ENCODE assay signal across 20 cellular contexts in genomic region chr16:56198044-56198754, GRCh38. TPM values are rescaled to one million over a fixed set of nuclear protein-coding genes. Genes with fewer than 3 reads are reported as not detected.
DNase-seq lines count a peak whose midpoint lies in the region; ATAC-seq and TF ChIP-seq lines count a peak whose summit lies in the region.
"Had no signal": no experiment of that assay in that cellular context is flagged by ENCODE, and none has a peak within 500 bp of the region (broad histone marks: within the 10 kb centered on the region; RNA-seq: fewer than 3 reads in every experiment).

No MANE protein-coding gene starts in this region.

- H3K27ac Mint-ChIP-seq in activated CD4-positive, alpha-beta T cell treated with anti-CD3 and anti-CD28 coated beads, Interleukin-2, amount 10 ng/mL, durations not matched to agents 24 days and 14 days, result peak overlapping the region; percentile 84
- H3K27ac Mint-ChIP-seq in GM23338, result peak overlapping the region; percentile 67
- peak overlapping the region; percentile 61 for H3K27ac Mint-ChIP-seq in activated CD4-positive, alpha-beta memory T cell treated with anti-CD3 and anti-CD28 coated beads, Interleukin-2, amount 10 ng/mL, durations not matched to agents 7 days and 5 days
- H3K27ac Mint-ChIP-seq: CD14-positive monocyte had no signal

- no peak for ATAC-seq in GM23338
- ATAC-seq: left lobe of liver had no signal

- H3K9ac ChIP-seq in iPS-18a (ENCODE audit: low read length), result peak overlapping the region; percentile 1

- H3K4me3 Mint-ChIP-seq in activated CD4-positive, alpha-beta T cell treated with anti-CD3 and anti-CD28 coated beads, Interleukin-2, amount 10 ng/mL, durations not matched to agents 24 days and 14 days, result peak overlapping the region; percentile 60
- H3K4me3 Mint-ChIP-seq in GM23338, result no peak overlapping the region
- H3K4me3 Mint-ChIP-seq in activated CD4-positive, alpha-beta memory T cell treated with anti-CD3 and anti-CD28 coated beads, Interleukin-2, amount 10 ng/mL, durations not matched to agents 7 days and 5 days, result no peak overlapping the region

- H3K27ac ChIP-seq in GM23338 (ENCODE audit: low read depth) (peak overlapping the region; percentile 43), iPS-18a (ENCODE audit: low read length) (no peak overlapping the region)
- H3K27ac ChIP-seq: brain microvascular endothelial cell, epithelial cell of prostate, neutrophil had no signal

- H3F3A ChIP-seq in GM23338 (replicated peaks; ENCODE audit: low read depth), result no peaks in the 10 kb centered on the region

- peak; percentile 56 for DNase-seq in activated CD4-positive, alpha-beta T cell treated with anti-CD3 and anti-CD28 coated beads, Interleukin-2, amount 10 ng/mL, durations not matched to agents 24 days and 14 days
- no peak for DNase-seq in activated CD4-positive, alpha-beta T cell treated with anti-CD3 and anti-CD28 coated beads for 48 hours
- DNase-seq in GM23338 (ENCODE audit: low spot score) (no peak), cerebellar cortex (ENCODE audit: low spot score) (no peak)
- DNase-seq in activated CD4-positive, alpha-beta memory T cell treated with anti-CD3 and anti-CD28 coated beads, Interleukin-2, amount 10 ng/mL, durations not matched to agents 7 days and 5 days, result no peak
- DNase-seq in stimulated activated naive CD4-positive, alpha-beta T cell (lab: John Stamatoyannopoulos, UW), result no peak
- DNase-seq in stimulated activated CD4-positive, alpha-beta T cell treated with anti-CD3 and anti-CD28 coated beads, Interleukin-4, amount 100 ng/mL, for 24 hours, result no peak
- DNase-seq: activated CD4-positive, alpha-beta T cell treated with anti-CD3 and anti-CD28 coated beads, Interleukin-2, amount 50 U/mL, for 48 hours; brain microvascular endothelial cell; DMS53; HCEC 1CT; NCI-H146; NCI-H510A; retina had no signal

- CTCF ChIA-PET in activated CD4-positive, alpha-beta memory T cell treated with anti-CD3 and anti-CD28 coated beads, Interleukin-2, amount 10 ng/mL, durations not matched to agents 7 days and 5 days (lab: Charles Lee), result interaction anchor here (1.1 kb wide), 1 partner anchor 733 kb away, joined by 4 read pairs; no protein-coding TSS in a partner anchor

- H3K36me3 ChIP-seq in GM23338 (ENCODE audit: insufficient read depth) (no peaks in the 10 kb centered on the region), iPS-18a (ENCODE audit: control insufficient read depth, low read depth, low read length) (no peaks in the 10 kb centered on the region)
- H3K36me3 ChIP-seq: brain microvascular endothelial cell, neutrophil had no signal

- H3K4me3 ChIP-seq in GM23338 (peak overlapping the region; percentile 35), iPS-18a (ENCODE audit: low read length) (no peak overlapping the region)

- POLR2A ChIA-PET in activated CD4-positive, alpha-beta memory T cell treated with anti-CD3 and anti-CD28 coated beads, Interleukin-2, amount 10 ng/mL, durations not matched to agents 7 days and 5 days (lab: Charles Lee), result interaction anchor here (1.5 kb wide), 1 partner anchor 64 kb away, joined by 5 read pairs; no protein-coding TSS in a partner anchor

- H3K9me3 Mint-ChIP-seq in activated CD4-positive, alpha-beta T cell treated with anti-CD3 and anti-CD28 coated beads, Interleukin-2, amount 10 ng/mL, durations not matched to agents 24 days and 14 days, result peaks cover 11% of the 10 kb centered on the region
- no peaks in the 10 kb centered on the region for H3K9me3 Mint-ChIP-seq in GM23338
- H3K9me3 Mint-ChIP-seq in activated CD4-positive, alpha-beta memory T cell treated with anti-CD3 and anti-CD28 coated beads, Interleukin-2, amount 10 ng/mL, durations not matched to agents 7 days and 5 days, result no peaks in the 10 kb centered on the region

- peaks cover 4% of the 10 kb centered on the region for H3K36me3 Mint-ChIP-seq in activated CD4-positive, alpha-beta T cell treated with anti-CD3 and anti-CD28 coated beads, Interleukin-2, amount 10 ng/mL, durations not matched to agents 24 days and 14 days (ENCODE audit: low read depth)
- H3K36me3 Mint-ChIP-seq in GM23338 (ENCODE audit: low read depth), result no peaks in the 10 kb centered on the region
- H3K36me3 Mint-ChIP-seq in activated CD4-positive, alpha-beta memory T cell treated with anti-CD3 and anti-CD28 coated beads, Interleukin-2, amount 10 ng/mL, durations not matched to agents 7 days and 5 days (ENCODE audit: low read depth), result no peaks in the 10 kb centered on the region

- H3K9me2 ChIP-seq in GM23338 (ENCODE audit: insufficient read depth), result peaks cover 11% of the 10 kb centered on the region; the same call in 1 of the 2 replicates

- no peak overlapping the region for H2AFZ ChIP-seq in GM23338

- H3K27me3 ChIP-seq in GM23338 (ENCODE audit: insufficient read depth) (peaks cover 6% of the 10 kb centered on the region), iPS-18a (ENCODE audit: control insufficient read depth, insufficient read depth, low read length) (peaks cover 10% of the 10 kb centered on the region)

- intact Hi-C loops in activated CD4-positive, alpha-beta T cell treated with anti-CD3 and anti-CD28 coated beads, Interleukin-2, amount 10 ng/mL, durations not matched to agents 24 days and 14 days (cut with micrococcal nuclease), result loop anchor here (2.0 to 10.0 kb wide), 6 partner anchors 81 to 1273 kb away; partner anchors contain the start of genes AMFR, MT2A, NUDT21 and OGFOD1

- H4K20me1 ChIP-seq in GM23338 (replicated peaks; ENCODE audit: insufficient read depth), result peaks cover 4% of the 10 kb centered on the region; the same call in 1 of the 2 replicates

- H3K4me1 ChIP-seq in GM23338 (ENCODE audit: insufficient read depth) (peaks cover 65% of the 10 kb centered on the region), iPS-18a (ENCODE audit: control insufficient read depth, low read depth, low read length) (peaks cover 28% of the 10 kb centered on the region)

- peaks cover 37% of the 10 kb centered on the region for H3K79me2 ChIP-seq in GM23338 (replicated peaks; ENCODE audit: insufficient read depth)

- H3K27me3 Mint-ChIP-seq in activated CD4-positive, alpha-beta T cell treated with anti-CD3 and anti-CD28 coated beads, Interleukin-2, amount 10 ng/mL, durations not matched to agents 24 days and 14 days, result peaks cover 41% of the 10 kb centered on the region
- H3K27me3 Mint-ChIP-seq in GM23338 (ENCODE audit: insufficient read depth, low read depth, poor library complexity), result peaks cover 9% of the 10 kb centered on the region
- peaks cover 46% of the 10 kb centered on the region for H3K27me3 Mint-ChIP-seq in activated CD4-positive, alpha-beta memory T cell treated with anti-CD3 and anti-CD28 coated beads, Interleukin-2, amount 10 ng/mL, durations not matched to agents 7 days and 5 days

- no peak for TF ChIP-seq CTCF in GM23338 (conservative IDR thresholded peaks at IDR 0.05; ENCODE audit: low read depth in 2 of 2)

- no peaks in the 10 kb centered on the region for H3K9me3 ChIP-seq in iPS-18a (ENCODE audit: control insufficient read depth, low read depth, low read length)
- H3K9me3 ChIP-seq: neutrophil had no signal

- peaks cover 45% of the 10 kb centered on the region for H3K4me1 Mint-ChIP-seq in activated CD4-positive, alpha-beta T cell treated with anti-CD3 and anti-CD28 coated beads, Interleukin-2, amount 10 ng/mL, durations not matched to agents 24 days and 14 days
- peaks cover 54% of the 10 kb centered on the region for H3K4me1 Mint-ChIP-seq in GM23338
- H3K4me1 Mint-ChIP-seq in activated CD4-positive, alpha-beta memory T cell treated with anti-CD3 and anti-CD28 coated beads, Interleukin-2, amount 10 ng/mL, durations not matched to agents 7 days and 5 days, result peaks cover 13% of the 10 kb centered on the region

- H3K4me2 ChIP-seq in GM23338, result peak overlapping the region; percentile 73

TF ChIP-seq in GM23338, 12 proteins besides CTCF, POLR2A, EP300 and RAD21 (continues in another document):
- TF ChIP-seq POLR2AphosphoS5 (IDR thresholded peaks at IDR 0.05; ENCODE audit: low read depth) (no peak), NANOG (IDR thresholded peaks at IDR 0.05; ENCODE audit: borderline replicate concordance) (no peak), ETS1 (IDR thresholded peaks at IDR 0.05) (no peak), EZH2phosphoT487 (IDR thresholded peaks at IDR 0.05; ENCODE audit: unreplicated experiment) (no peak), STAT1 (IDR thresholded peaks at IDR 0.05; ENCODE audit: unreplicated experiment) (no peak), JUNB (IDR thresholded peaks at IDR 0.05; ENCODE audit: unreplicated experiment) (no peak), EZH2 (IDR thresholded peaks at IDR 0.05; ENCODE audit: low read depth, unreplicated experiment) (no peak), CREB1 (CRISPR knock-in tag; IDR thresholded peaks at IDR 0.05; ENCODE audit: low read depth) (no peak), ZNF114 (CRISPR knock-in tag; IDR thresholded peaks at IDR 0.05) (no peak), ZNF331 (CRISPR knock-in tag; IDR thresholded peaks at IDR 0.05; ENCODE audit: low read depth) (no peak)

RNA-seq across cellular contexts. Expression of gene GNAO1, which starts 6.9 kb away (rescaled TPM):
- 2.0 and 2.3 TPM in 2 replicates for total RNA-seq in activated CD4-positive, alpha-beta T cell treated with anti-CD3 and anti-CD28 coated beads, Interleukin-2, amount 10 ng/mL, durations not matched to agents 24 days and 14 days
- total RNA-seq in GM23338 (2014; rRNA removed; shearing (Covaris generic)), result 20.0 and 24.8 TPM in 2 replicates
- polyA plus RNA-seq in GM23338 (2016; fragmentation: Nextera tagmentation; extraction: Ambion mirVana), result 6.5 and 7.5 TPM in 2 replicates
- total RNA-seq in activated CD4-positive, alpha-beta memory T cell treated with anti-CD3 and anti-CD28 coated beads, Interleukin-2, amount 10 ng/mL, durations not matched to agents 7 days and 5 days, result 1 to 10 TPM; 1.8 to 2.3 TPM
- total RNA-seq: A673 had no signal
- polyA plus RNA-seq: CD14-positive monocyte had no signal
